Comparison of ENCODE assay signal across 8 cellular contexts in the genomic region with DNA sequence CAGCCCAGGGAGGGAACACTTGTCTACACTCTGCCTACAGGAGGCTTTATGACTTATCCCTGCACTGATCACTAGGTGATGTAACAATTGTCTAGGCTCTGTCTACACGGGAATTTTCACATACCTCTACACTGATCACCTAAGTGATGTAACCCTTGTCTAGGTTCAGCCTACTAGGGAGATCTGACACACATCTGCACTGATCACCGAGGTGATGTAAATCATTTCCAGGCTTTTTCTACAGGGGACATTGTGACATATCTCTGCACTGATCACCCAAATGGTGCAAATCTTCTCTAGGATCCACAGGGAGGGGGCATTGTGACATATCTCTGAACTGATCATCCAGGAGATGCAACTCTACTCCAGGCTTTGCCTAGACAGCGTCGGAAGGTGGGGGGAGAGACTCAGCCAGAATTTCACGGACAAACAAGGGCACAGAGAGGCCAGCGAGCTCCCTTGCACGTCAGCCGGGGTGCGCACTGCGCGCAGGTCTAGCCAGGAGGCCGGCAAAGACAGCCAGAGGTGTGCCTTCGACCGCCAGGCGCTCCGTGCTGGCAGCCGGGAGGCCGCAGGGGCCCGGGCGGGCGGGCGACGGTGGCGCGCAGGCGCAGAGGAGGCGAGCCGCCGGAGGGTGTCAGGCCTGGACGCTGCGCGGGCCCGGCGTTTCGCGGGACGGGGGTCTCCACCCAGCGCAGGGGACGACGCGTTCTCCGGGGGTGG. TPM values are rescaled to one million over a fixed set of nuclear protein-coding genes. Genes with fewer than 3 reads are reported as not detected.
DNase-seq lines count a peak whose midpoint lies in the region; ATAC-seq, FAIRE-seq and TF ChIP-seq lines count a peak whose summit lies in the region.

No MANE protein-coding gene starts in this region.

- H3K79me2 ChIP-seq in H1 (ENCODE audit: control insufficient read depth in 1 of 2, insufficient read depth in 2 of 2, low read length in 2 of 2), result no peaks in the 10 kb centered on the region

- peak overlapping the region in 1 of 4 experiments; percentile 6; a peak in 1 of 7 replicates for H3K9ac ChIP-seq in H1 (replicated peaks in 1 of 4; ENCODE audit: extremely low read depth in 1 of 4, low read depth in 3 of 4, low read length in 3 of 4)
- peak overlapping the region; percentile 60 for H3K9ac ChIP-seq in mucosa of stomach (ENCODE audit: low read length)

- H3K23ac ChIP-seq in H1 (ENCODE audit: insufficient read length), result no peak overlapping the region

- no peak overlapping the region for H2BK5ac ChIP-seq in H1 (ENCODE audit: low read depth, low read length)

- H4K20me1 ChIP-seq in H1 (replicated peaks in 1 of 2; ENCODE audit: control insufficient read depth in 1 of 2, insufficient read depth in 2 of 2, low read length in 2 of 2), result no peaks in the 10 kb centered on the region

- H4K91ac ChIP-seq in H1 (replicated peaks; ENCODE audit: insufficient read length, low read length), result no peak overlapping the region

- no peak for TF ChIP-seq EP300 in H1 (IDR thresholded peaks at IDR 0.05; ENCODE audit: borderline replicate concordance in 1 of 2, low read depth in 2 of 2, low read length in 2 of 2)

- H3K27me3 Mint-ChIP-seq in activated CD4-positive, alpha-beta T cell treated with anti-CD3 and anti-CD28 coated beads, Interleukin-2, amount 10 ng/mL, durations not matched to agents 24 days and 14 days, result peaks cover 7% of the 10 kb centered on the region

- H3K23me2 ChIP-seq in H1 (ENCODE audit: low read depth, low read length), result no peaks in the 10 kb centered on the region

- H3K27ac ChIP-seq in H1 (ENCODE audit: low read depth, low read length), result no peak overlapping the region

- no peak overlapping the region for H3K4ac ChIP-seq in H1 (replicated peaks; ENCODE audit: insufficient read length, low read depth, low read length)

- no peak overlapping the region for H2BK15ac ChIP-seq in H1 (ENCODE audit: low read length)

- no peak overlapping the region for H4K5ac ChIP-seq in H1 (ENCODE audit: insufficient read length, low read depth, low read length)

- peaks cover 9% of the 10 kb centered on the region for H3K4me1 Mint-ChIP-seq in activated CD4-positive, alpha-beta T cell treated with anti-CD3 and anti-CD28 coated beads, Interleukin-2, amount 10 ng/mL, durations not matched to agents 24 days and 14 days

- H3K4me3 ChIP-seq in AG10803 (ENCODE audit: low read length), result peak overlapping the region; percentile 51
- H3K4me3 ChIP-seq in H1 (ENCODE audit: extremely low read depth in 1 of 4, insufficient read depth in 2 of 4, low read depth in 3 of 4, low read length in 4 of 4), result peak overlapping the region; percentile 17 to 58 (median 35); a peak in 6 of 8 replicates
- no peak overlapping the region for H3K4me3 ChIP-seq in mucosa of stomach (ENCODE audit: low read length)

- H3K18ac ChIP-seq in H1 (ENCODE audit: extremely low read depth, low read length), result no peak overlapping the region

- H2BK12ac ChIP-seq in H1 (ENCODE audit: low read depth, low read length), result no peak overlapping the region

- no peak overlapping the region for H3K14ac ChIP-seq in H1 (ENCODE audit: insufficient read length)

- ATAC-seq in HG02759 (IDR thresholded peaks at IDR 0.05; ENCODE audit: unreplicated experiment) (peak; percentile 22), GM21529 (IDR thresholded peaks at IDR 0.05; ENCODE audit: unreplicated experiment) (no peak)
- peak; percentile 15 for ATAC-seq in stimulated activated naive CD8-positive, alpha-beta T cell treated with anti-CD3 and anti-CD28 coated beads, Interleukin-15, Interleukin-2, amounts not matched to agents 100 U/mL and 50 U/mL, for 24 hours

- no peak for FAIRE-seq in H1 (lab: Jason Lieb, UNC)

- peak; percentile 58 for DNase-seq in AG10803 (ENCODE audit: low read depth)
- DNase-seq in activated CD4-positive, alpha-beta T cell treated with anti-CD3 and anti-CD28 coated beads, Interleukin-2, amount 10 ng/mL, durations not matched to agents 24 days and 14 days, result peak; percentile 92
- peak; percentile 19 to 85 for DNase-seq in H1 (ENCODE audit: low read depth in 1 of 2, low spot score in 2 of 2)
- DNase-seq in stimulated activated naive CD8-positive, alpha-beta T cell treated with anti-CD3 and anti-CD28 coated beads, Interleukin-15, Interleukin-2, amounts not matched to agents 100 U/mL and 50 U/mL, for 24 hours, result peak; percentile 79
- DNase-seq in NCI-H748 treated with DMSO at 0.1 percent for 48 hours (lab: John Stamatoyannopoulos, UW), result no peak

- 52% methylated on average over 37 of the region's 42 CpGs; no CpG with 5 or more reads in 1 of the 2 experiments for WGBS in H1 (ENCODE audit: extremely low coverage in 1 of 2, insufficient coverage in 1 of 2, insufficient read length in 1 of 2, insufficient replicate concordance in 2 of 2, low coverage in 1 of 2, low lambda C conversion rate in 2 of 2, missing lambda C conversion rate in 1 of 2), 2 experiments

- no peak for TF ChIP-seq POLR2A in H1 (IDR thresholded peaks at IDR 0.05; ENCODE audit: control extremely low read depth in 1 of 2, low read depth in 2 of 2, low read length in 2 of 2)

- H3K36me3 ChIP-seq in H1 (ENCODE audit: control insufficient read depth in 2 of 4, insufficient read depth in 4 of 4, low read length in 3 of 4) (peaks cover 0 to 3% (median 0%) of the 10 kb centered on the region in 4 experiments; a peak in 1 of 8 replicates), mucosa of stomach (ENCODE audit: control insufficient read depth, insufficient read depth, low read length) (no peaks in the 10 kb centered on the region)

- H3K4me1 ChIP-seq in H1 (replicated peaks in 1 of 4; ENCODE audit: control insufficient read depth in 3 of 4, insufficient read depth in 4 of 4, low read length in 3 of 4), result peaks cover 0 to 4% (median 0%) of the 10 kb centered on the region in 4 experiments; a peak in 1 of 7 replicates
- peaks cover 6% of the 10 kb centered on the region for H3K4me1 ChIP-seq in mucosa of stomach (ENCODE audit: control insufficient read depth, insufficient read depth, low read length)

- peak overlapping the region; percentile 57 for H4K8ac ChIP-seq in H1 (ENCODE audit: extremely low read depth, insufficient read depth, low read length)

- TF ChIP-seq CTCF in AG10803 (conservative IDR thresholded peaks at IDR 0.05; ENCODE audit: low read length) (no peak), H1 (IDR thresholded peaks at IDR 0.05; ENCODE audit: control extremely low read depth in 1 of 3, insufficient read depth in 1 of 3, low read depth in 1 of 3, low read length in 3 of 3) (no peak)

- CTCF ChIA-PET in H1 (lab: Charles Lee; ENCODE audit: partially characterized antibody), result no interaction called here

- no peak overlapping the region for H2AFZ ChIP-seq in H1 (ENCODE audit: low read length)

- no peaks in the 10 kb centered on the region for H3K79me1 ChIP-seq in H1 (ENCODE audit: low read depth, low read length)

- peak overlapping the region; percentile 81 for H3K4me3 Mint-ChIP-seq in activated CD4-positive, alpha-beta T cell treated with anti-CD3 and anti-CD28 coated beads, Interleukin-2, amount 10 ng/mL, durations not matched to agents 24 days and 14 days

- peaks cover 24 to 30% of the 10 kb centered on the region in 2 experiments for H3K9me3 ChIP-seq in H1 (ENCODE audit: insufficient read depth in 2 of 2, low read depth in 1 of 2, low read length in 1 of 2)
- no peaks in the 10 kb centered on the region for H3K9me3 ChIP-seq in mucosa of stomach (ENCODE audit: control insufficient read depth, low read length)

- peak overlapping the region; percentile 56 to 82 for H3K4me2 ChIP-seq in H1 (ENCODE audit: insufficient read depth in 1 of 2, low read depth in 2 of 2, low read length in 2 of 2)

- H3K27me3 ChIP-seq in H1 (replicated peaks in 1 of 4; ENCODE audit: control insufficient read depth in 3 of 4, extremely low read depth in 1 of 4, insufficient read depth in 3 of 4, low read length in 3 of 4) (no peaks in the 10 kb centered on the region), mucosa of stomach (ENCODE audit: control insufficient read depth, insufficient read depth, low read length) (no peaks in the 10 kb centered on the region)

- intact Hi-C loops in activated CD4-positive, alpha-beta T cell treated with anti-CD3 and anti-CD28 coated beads, Interleukin-2, amount 10 ng/mL, durations not matched to agents 24 days and 14 days (cut with micrococcal nuclease), result loop anchor here (5.0 kb wide), 1 partner anchor 156 kb away; a partner anchor contains a TSS

- no peak for TF ChIP-seq RAD21 in H1 (IDR thresholded peaks at IDR 0.05 in 1 of 2, conservative IDR thresholded peaks at IDR 0.05 in 1 of 2; ENCODE audit: low read depth in 2 of 2, low read length in 2 of 2)

- H2BK20ac ChIP-seq in H1 (ENCODE audit: low read length), result no peak overlapping the region

- no peak overlapping the region for H2AK5ac ChIP-seq in H1 (ENCODE audit: low read depth, low read length)

- H3K27ac Mint-ChIP-seq in activated CD4-positive, alpha-beta T cell treated with anti-CD3 and anti-CD28 coated beads, Interleukin-2, amount 10 ng/mL, durations not matched to agents 24 days and 14 days, result peak overlapping the region; percentile 87

- H2BK120ac ChIP-seq in H1 (replicated peaks; ENCODE audit: low read depth, low read length), result no peak overlapping the region

- POLR2A ChIA-PET in H1 (lab: Charles Lee; ENCODE audit: partially characterized antibody), result no interaction called here

- no peak overlapping the region for H3K56ac ChIP-seq in H1 (replicated peaks; ENCODE audit: insufficient read length, low read depth, low read length)

- H3K36me3 Mint-ChIP-seq in activated CD4-positive, alpha-beta T cell treated with anti-CD3 and anti-CD28 coated beads, Interleukin-2, amount 10 ng/mL, durations not matched to agents 24 days and 14 days (ENCODE audit: low read depth), result peaks cover 3% of the 10 kb centered on the region

- peaks cover 27% of the 10 kb centered on the region for H3K9me3 Mint-ChIP-seq in activated CD4-positive, alpha-beta T cell treated with anti-CD3 and anti-CD28 coated beads, Interleukin-2, amount 10 ng/mL, durations not matched to agents 24 days and 14 days

TF ChIP-seq in H1, 55 proteins besides CTCF, POLR2A, EP300 and RAD21 (continues in another document):
- peak; percentile 34; the same call in 1 of the 2 replicates for TF ChIP-seq NRF1 (IDR thresholded peaks at IDR 0.05; ENCODE audit: low read depth, low read length)

RNA-seq across cellular contexts. Expression of a gene that starts 46.9 kb away (rescaled TPM):
- total RNA-seq in activated CD4-positive, alpha-beta T cell treated with anti-CD3 and anti-CD28 coated beads, Interleukin-2, amount 10 ng/mL, durations not matched to agents 24 days and 14 days, result 97.9 and 103 TPM in 2 replicates
- total RNA-seq in H1 (2021; fragmentation: NEBNext Ultra II Directional; extraction: Animal tissue kit (Norgen Biotek cat#: 25700)), result 87.0 and 91.1 TPM in 2 replicates
- 8.6 and 14.8 TPM in 2 replicates for polyA plus RNA-seq in H1 (2011; rRNA removed)
- polyA plus RNA-seq in H1 (2011; cell fraction: cytosol; rRNA removed), result 15.4 TPM
- polyA plus RNA-seq in H1 (2011; cell fraction: nucleus; rRNA removed), result 6.9 TPM
- 34.4 to 62.7 TPM (median 44.5 TPM) in 4 replicates for polyA plus RNA-seq in H1 (2012, experiment 1 of 2)
- polyA plus RNA-seq in H1 (2012, experiment 2 of 2), result 5.8 TPM
- polyA plus RNA-seq in H1 (2013, experiment 1 of 2), result 43.4 TPM
- 43.9 TPM for polyA plus RNA-seq in H1 (2013, experiment 2 of 2)
- 10.9 and 15.7 TPM in 2 replicates for polyA minus RNA-seq in H1 (2011; rRNA and poly(A)+ RNA removed)
- polyA minus RNA-seq in H1 (2011; cell fraction: cytosol; rRNA and poly(A)+ RNA removed), result 34.3 TPM
- polyA minus RNA-seq in H1 (2011; cell fraction: nucleus; rRNA and poly(A)+ RNA removed), result 22.3 TPM
